Comparison of ENCODE assay signal across 11 cellular contexts in the genomic region with DNA sequence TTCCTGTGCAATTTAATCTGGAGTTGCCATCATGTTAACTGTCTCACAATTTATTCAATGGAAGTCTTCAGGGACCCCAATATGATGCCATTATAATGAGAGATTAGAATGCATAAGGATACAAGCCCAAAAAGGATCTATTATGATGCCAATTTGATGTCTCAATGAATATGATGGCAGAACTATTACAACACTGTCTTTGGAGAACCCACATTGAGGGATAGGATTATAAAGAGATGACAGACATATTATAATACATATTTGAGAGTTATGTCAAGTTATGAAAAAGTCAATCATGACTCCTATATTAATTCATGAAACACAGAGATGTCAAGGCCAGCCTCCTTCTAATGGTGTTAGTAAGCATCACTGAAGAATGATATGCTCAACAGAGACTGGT.
"Had no signal": no experiment of that assay in that cellular context is flagged by ENCODE, and none has a peak within 500 bp of the region (broad histone marks: within the 10 kb centered on the region; RNA-seq: fewer than 3 reads in every experiment).

No MANE protein-coding gene starts in this region.

- H3K27ac ChIP-seq: GM23248 had no signal

- H3K27ac Mint-ChIP-seq: GM23338, H9, HFFc6 had no signal

- H3K4me3 Mint-ChIP-seq: GM23338, H9, HFFc6 had no signal

- H3K4me1 ChIP-seq: HAP-1 had no signal

- H3K4me1 Mint-ChIP-seq: GM23338, H9 had no signal

- H3K4me2 ChIP-seq: GM23338 had no signal

- FAIRE-seq: H1, H54 had no signal

- H3K4me3 ChIP-seq: GM23248, GM23338, HAP-1 had no signal

- ATAC-seq: GM23338, HCT116 had no signal

- H3K36me3 ChIP-seq: HAP-1 had no signal

- H3K9me3 ChIP-seq: HAP-1 had no signal

- DNase-seq: GM23248, GOT3, H7, H9, HCEC 1CT, HFFc6 had no signal

- H2AFZ ChIP-seq: GM23248, GM23338 had no signal

- H3K9ac ChIP-seq: GM23248 had no signal
